Comparison of ENCODE assay signal across 10 cellular contexts in genomic region chr10:70462349-70462984, GRCh38. TPM values are rescaled to one million over a fixed set of nuclear protein-coding genes. Genes with fewer than 3 reads are reported as not detected.
DNase-seq lines count a peak whose midpoint lies in the region; ATAC-seq and TF ChIP-seq lines count a peak whose summit lies in the region.
"Had no signal": no experiment of that assay in that cellular context is flagged by ENCODE, and none has a peak within 500 bp of the region (broad histone marks: within the 10 kb centered on the region; RNA-seq: fewer than 3 reads in every experiment).

No MANE protein-coding gene starts in this region.

- no peaks in the 10 kb centered on the region for H3K79me2 ChIP-seq in trophoblast cell (ENCODE audit: control insufficient read depth, insufficient read depth, low read length, poor library complexity)

- no peak overlapping the region for H2BK120ac ChIP-seq in trophoblast cell (ENCODE audit: insufficient read depth, low read length, poor library complexity)

- no peak overlapping the region for H3K14ac ChIP-seq in trophoblast cell (ENCODE audit: low read length)

- H4K91ac ChIP-seq in trophoblast cell (ENCODE audit: low read depth, low read length) = no peak overlapping the region

- no peak for TF ChIP-seq POLR2A in breast epithelium (IDR thresholded peaks at IDR 0.05)

- no peak overlapping the region for H3K4ac ChIP-seq in trophoblast cell (ENCODE audit: low read depth, low read length)

- no peaks in the 10 kb centered on the region for H3K79me1 ChIP-seq in trophoblast cell (ENCODE audit: low read length)

- H3K27me3 ChIP-seq in breast epithelium (no peaks in the 10 kb centered on the region), lung (ENCODE audit: control insufficient read depth, insufficient read depth) (no peaks in the 10 kb centered on the region), trophoblast cell (ENCODE audit: insufficient read depth, low read length) (peaks cover 20% of the 10 kb centered on the region)

- H4K12ac ChIP-seq in trophoblast cell (ENCODE audit: low read depth, low read length) = no peak overlapping the region

- no peak overlapping the region for H3K23ac ChIP-seq in trophoblast cell (ENCODE audit: low read length)

- intact Hi-C loops in breast epithelium (cut with DNase I; ENCODE audit: low total_unique reads) = no loop called here

- H3K36me3 ChIP-seq in breast epithelium = no peaks in the 10 kb centered on the region
- no peaks in the 10 kb centered on the region for H3K36me3 ChIP-seq in lung (ENCODE audit: control insufficient read depth in 2 of 2, insufficient read depth in 2 of 2, low read length in 2 of 2)
- H3K36me3 ChIP-seq in trophoblast cell (ENCODE audit: control insufficient read depth in 1 of 2, insufficient read depth in 2 of 2, low read length in 2 of 2) = no peaks in the 10 kb centered on the region

- H3K4me1 ChIP-seq in breast epithelium (peaks cover 3 to 11% of the 10 kb centered on the region in 2 donors), lung (ENCODE audit: control insufficient read depth in 2 of 2, insufficient read depth in 2 of 2, low read length in 2 of 2) (peaks cover 8 to 12% of the 10 kb centered on the region in 2 donors), trophoblast cell (ENCODE audit: control insufficient read depth in 1 of 2, insufficient read depth in 2 of 2, low read length in 2 of 2) (peaks cover 7 to 9% of the 10 kb centered on the region in 2 experiments)

- no peak overlapping the region for H3K4me3 ChIP-seq in breast epithelium
- H3K4me3 ChIP-seq in lung = no peak overlapping the region
- H3K4me3 ChIP-seq in trophoblast cell (ENCODE audit: low read depth, low read length) = no peak overlapping the region

- H2AFZ ChIP-seq in trophoblast cell (ENCODE audit: insufficient read depth, low read length, poor library complexity) = no peak overlapping the region

- H2BK5ac ChIP-seq in trophoblast cell (ENCODE audit: low read depth, low read length, poor library complexity) = no peak overlapping the region

- H3K27ac ChIP-seq in breast epithelium (peak overlapping the region; percentile 13 to 28), lung (ENCODE audit: low read depth in 1 of 2, low read length in 1 of 2) (peak overlapping the region in 1 of 2 donors; percentile 26), trophoblast cell (ENCODE audit: low read depth, low read length) (no peak overlapping the region)

- ATAC-seq in lung (ENCODE audit: insufficient read depth, low FRiP score) = no peak
- ATAC-seq in GM21390 (IDR thresholded peaks at IDR 0.05; ENCODE audit: unreplicated experiment) = no peak
- ATAC-seq in HG02610 (IDR thresholded peaks at IDR 0.05; ENCODE audit: unreplicated experiment) = no peak
- ATAC-seq: naive thymus-derived CD4-positive, alpha-beta T cell had no signal

- H2AK5ac ChIP-seq in trophoblast cell (ENCODE audit: low read length) = no peak overlapping the region

- H3K18ac ChIP-seq in trophoblast cell (ENCODE audit: low read length) = no peak overlapping the region

- H3K9me3 ChIP-seq in breast epithelium (no peaks in the 10 kb centered on the region), lung (ENCODE audit: control insufficient read depth in 2 of 2, insufficient read depth in 1 of 2, low read length in 1 of 2) (no peaks in the 10 kb centered on the region), trophoblast cell (ENCODE audit: insufficient read depth, low read depth, low read length) (peaks cover 6% of the 10 kb centered on the region)

- WGBS in lung, 2 donors = 28 to 44% methylated on average over 4 of the region's 4 CpGs
- WGBS in trophoblast cell (ENCODE audit: extremely low coverage, insufficient coverage, insufficient read length) = no CpG with 5 or more reads among the region's 4 CpGs

- no peak overlapping the region for H3K9ac ChIP-seq in trophoblast cell (ENCODE audit: low read length)

- DNase-seq in 8988T (peak; percentile 81), NCI-H128 (lab: John Stamatoyannopoulos, UW; ENCODE audit: unreplicated experiment) (peak; percentile 9), breast epithelium (ENCODE audit: low spot score in 2 of 2) (peak in 1 of 2 donors; percentile 65), lung (ENCODE audit: low spot score) (peak; percentile 54), germinal center (ENCODE audit: low spot score) (no peak), trophoblast cell (no peak)
- DNase-seq: naive thymus-derived CD4-positive, alpha-beta T cell had no signal

- H4K8ac ChIP-seq in trophoblast cell (ENCODE audit: low read depth, low read length) = no peak overlapping the region

- TF ChIP-seq CTCF in breast epithelium (IDR thresholded peaks at IDR 0.05) (no peak), lung (IDR thresholded peaks at IDR 0.05; ENCODE audit: control extremely low read depth, extremely low read depth) (no peak)

- no peak overlapping the region for H2BK12ac ChIP-seq in trophoblast cell (ENCODE audit: low read length)

- no peak overlapping the region for H3K4me2 ChIP-seq in trophoblast cell (ENCODE audit: low read length)

RNA-seq across cellular contexts. Expression of gene PALD1, which starts 16.1 kb away (rescaled TPM):
- total RNA-seq in breast epithelium (1 to 10 TPM; 1.9 to 7.5 (median 5.9) TPM), lung (10 to 100 TPM; 15.5 to 19.7 TPM)
- 10 to 100 TPM; 10.5 to 15.7 TPM for polyA plus RNA-seq in lung
- polyA plus RNA-seq in trophoblast cell (2013) = 0.01 and 0.04 TPM in 2 replicates

RNA-seq across cellular contexts. Expression of gene NODAL, which starts 21.0 kb away (rescaled TPM):
- not detected for total RNA-seq in breast epithelium
- total RNA-seq in lung = not detected
- not detected for polyA plus RNA-seq in lung
- 0.15 and 0.26 TPM in 2 replicates for polyA plus RNA-seq in trophoblast cell (2013)
- total RNA-seq: activated CD8-positive, alpha-beta memory T cell treated with anti-CD3 and anti-CD28 coated beads for 36 hours; naive thymus-derived CD4-positive, alpha-beta T cell had no signal
- polyA plus RNA-seq: naive thymus-derived CD4-positive, alpha-beta T cell had no signal

RNA-seq across cellular contexts. Expression of gene EIF4EBP2, which starts 58.5 kb away (rescaled TPM):
- total RNA-seq in breast epithelium (100 to 1,000 TPM in 1 of 3 donors, 10 to 100 TPM in 2; 76.0 to 192 (median 80.5) TPM), lung (10 to 100 TPM; 59.7 to 63.3 TPM)
- 10 to 100 TPM; 21.8 to 22.9 TPM for polyA plus RNA-seq in lung
- polyA plus RNA-seq in trophoblast cell (2013) = 71.6 and 73.5 TPM in 2 replicates

Comparison
In these comparisons a context has a peak if more than half of its experiments do, and no peak if none do; other contexts are left out.
1. DNase-seq: peak in 8988T (single experiment), NCI-H128 (single experiment) and lung (single experiment); none in germinal center (single experiment) and trophoblast cell (0 of 2).